1 cellular context compared by ENCODE assay signal in the genomic region with DNA sequence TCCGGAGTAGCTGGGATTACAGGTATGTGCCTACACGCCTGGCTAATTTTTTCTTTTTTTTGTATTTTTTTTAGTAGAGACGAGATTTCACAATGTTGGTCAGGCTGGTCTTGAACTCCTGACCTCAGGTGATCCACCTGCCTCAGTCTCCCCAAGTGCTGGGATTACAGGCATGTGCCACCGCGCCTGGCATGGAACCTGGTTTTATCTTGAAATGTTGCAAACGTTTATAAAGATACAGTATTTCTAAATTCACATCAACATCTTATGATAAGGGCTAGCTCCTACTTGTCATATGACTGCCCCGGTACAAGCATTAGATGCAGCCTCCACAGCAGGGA.
TF ChIP-seq lines count a peak whose summit lies in the region.

No MANE protein-coding gene starts in this region.

TF ChIP-seq in IMR-90, 13 proteins besides CTCF, POLR2A, EP300 and RAD21:
- TF ChIP-seq SMC3 (IDR thresholded peaks at IDR 0.05; ENCODE audit: low read depth, low read length) (no peak), RFX5 (IDR thresholded peaks at IDR 0.05; ENCODE audit: low read depth, low read length) (no peak), CHD1 (IDR thresholded peaks at IDR 0.05; ENCODE audit: low read depth, low read length) (no peak), RCOR1 (IDR thresholded peaks at IDR 0.05; ENCODE audit: insufficient replicate concordance, low read length) (no peak), MXI1 (IDR thresholded peaks at IDR 0.05; ENCODE audit: borderline replicate concordance, low read depth, low read length) (no peak), CEBPB (IDR thresholded peaks at IDR 0.05; ENCODE audit: low read depth, low read length) (no peak)
- TF ChIP-seq, protein P1, sequence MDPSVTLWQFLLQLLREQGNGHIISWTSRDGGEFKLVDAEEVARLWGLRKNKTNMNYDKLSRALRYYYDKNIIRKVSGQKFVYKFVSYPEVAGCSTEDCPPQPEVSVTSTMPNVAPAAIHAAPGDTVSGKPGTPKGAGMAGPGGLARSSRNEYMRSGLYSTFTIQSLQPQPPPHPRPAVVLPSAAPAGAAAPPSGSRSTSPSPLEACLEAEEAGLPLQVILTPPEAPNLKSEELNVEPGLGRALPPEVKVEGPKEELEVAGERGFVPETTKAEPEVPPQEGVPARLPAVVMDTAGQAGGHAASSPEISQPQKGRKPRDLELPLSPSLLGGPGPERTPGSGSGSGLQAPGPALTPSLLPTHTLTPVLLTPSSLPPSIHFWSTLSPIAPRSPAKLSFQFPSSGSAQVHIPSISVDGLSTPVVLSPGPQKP (IDR thresholded peaks at IDR 0.05; ENCODE audit: borderline replicate concordance, low read depth, low read length) = no peak
TF ChIP-seq in IMR-90: peak in this region for 0.
